Comparison of ENCODE assay signal across 8 cellular contexts in genomic region chr2:20050712-20051517, GRCh38. TPM values are rescaled to one million over a fixed set of nuclear protein-coding genes. Genes with fewer than 3 reads are reported as not detected.
A peak's percentile ranks its signal among the peaks of the same experiment; 100 is the strongest.
DNase-seq lines count a peak whose midpoint lies in the region; ATAC-seq and TF ChIP-seq lines count a peak whose summit lies in the region.

No MANE protein-coding gene starts in this region.

- peak overlapping the region; percentile 65 for H3K4me3 ChIP-seq in Jurkat, Clone E6-1 (ENCODE audit: low read length)
- H3K4me3 ChIP-seq in dorsolateral prefrontal cortex, result peak overlapping the region; percentile 49 to 96 (median 83)

- peaks cover 13% of the 10 kb centered on the region for H3K27me3 Mint-ChIP-seq in stimulated activated memory B cell treated with anti-CD40 and anti-IgM and Interleukin-4, amounts not matched to agents 10 μg/mL and 1 μg/mL and 100 μg/mL, for 72 hours

- H3K27ac Mint-ChIP-seq in stimulated activated memory B cell treated with anti-CD40 and anti-IgM and Interleukin-4, amounts not matched to agents 10 μg/mL and 1 μg/mL and 100 μg/mL, for 72 hours, result no peak overlapping the region

- peak overlapping the region; percentile 91 to 100 (median 99) for H3K27ac ChIP-seq in dorsolateral prefrontal cortex

- DNase-seq in NCI-H1436 (lab: John Stamatoyannopoulos, UW), result peak; percentile 29
- no peak for DNase-seq in NCI-H1436 treated with DMSO at 0.1 percent for 48 hours (lab: John Stamatoyannopoulos, UW)
- no peak for DNase-seq in Jurkat, Clone E6-1 (ENCODE audit: low read depth, low spot score)
- peak; percentile 64 for DNase-seq in SW480 (ENCODE audit: low spot score)
- peak in 9 of 10 donors; percentile 48 to 63 (median 54) for DNase-seq in dorsolateral prefrontal cortex
- peak; percentile 75 for DNase-seq in left lobe of liver (ENCODE audit: low spot score)

- no peaks in the 10 kb centered on the region for H3K36me3 Mint-ChIP-seq in stimulated activated memory B cell treated with anti-CD40 and anti-IgM and Interleukin-4, amounts not matched to agents 10 μg/mL and 1 μg/mL and 100 μg/mL, for 72 hours

- intact Hi-C loops in dorsolateral prefrontal cortex (cut with DNase I), result loop anchor here (2.0 to 5.0 kb wide), 4 partner anchors 60 to 1489 kb away; partner anchors contain the start of genes PUM2 (in 1 of the 2), RDH14 (in 1 of the 2), TTC32 (in 1 of the 2) and WDR35 (in 1 of the 2)

- no peaks in the 10 kb centered on the region for H3K9me3 Mint-ChIP-seq in stimulated activated memory B cell treated with anti-CD40 and anti-IgM and Interleukin-4, amounts not matched to agents 10 μg/mL and 1 μg/mL and 100 μg/mL, for 72 hours

- TF ChIP-seq CTCF in dorsolateral prefrontal cortex (IDR thresholded peaks at IDR 0.05 in 54 of 56, conservative IDR thresholded peaks at IDR 0.05 in 2 of 56; ENCODE audit: low read depth in 1 of 56, partially characterized antibody in 56 of 56), result peak in 32 of 56 donors; percentile 6 to 49 (median 28)

- ATAC-seq in GM21737 (IDR thresholded peaks at IDR 0.05; ENCODE audit: unreplicated experiment) (peak; percentile 29), left lobe of liver (peak; percentile 53)
- peak; percentile 59 for ATAC-seq in stimulated activated memory B cell treated with anti-CD40 and anti-IgM and Interleukin-4, amounts not matched to agents 10 μg/mL and 1 μg/mL and 100 μg/mL, for 72 hours

- H3K4me1 Mint-ChIP-seq in stimulated activated memory B cell treated with anti-CD40 and anti-IgM and Interleukin-4, amounts not matched to agents 10 μg/mL and 1 μg/mL and 100 μg/mL, for 72 hours, result peaks cover 19% of the 10 kb centered on the region

- no peak overlapping the region for H3K4me3 Mint-ChIP-seq in stimulated activated memory B cell treated with anti-CD40 and anti-IgM and Interleukin-4, amounts not matched to agents 10 μg/mL and 1 μg/mL and 100 μg/mL, for 72 hours

- no peaks in the 10 kb centered on the region for H3K27me3 ChIP-seq in dorsolateral prefrontal cortex

RNA-seq across cellular contexts. Expression of gene LAPTM4A, which starts 0.5 kb away (rescaled TPM):
- 42.2 TPM for polyA plus RNA-seq in Jurkat, Clone E6-1 (2012; ENCODE audit: insufficient read depth, insufficient read length)
- total RNA-seq in dorsolateral prefrontal cortex (100 to 1,000 TPM in 2 of 120 experiments, 10 to 100 TPM in 118; 41.8 to 105 (median 65.3) TPM), left lobe of liver (120 TPM)

RNA-seq across cellular contexts. Expression of gene MATN3, which starts 38.4 kb away (rescaled TPM):
- not detected for polyA plus RNA-seq in Jurkat, Clone E6-1 (2012; ENCODE audit: insufficient read depth, insufficient read length)
- total RNA-seq in dorsolateral prefrontal cortex (1 to 10 TPM in 115 of 120 experiments, under 1 TPM in 5; 0.34 to 9.2 (median 2.8) TPM), left lobe of liver (0.08 TPM)

Comparison
In these comparisons a context has a peak if more than half of its experiments do, and no peak if none do; other contexts are left out.
1. DNase-seq: peak in NCI-H1436 (single experiment), SW480 (single experiment), dorsolateral prefrontal cortex (9 of 10) and left lobe of liver (single experiment); none in NCI-H1436 treated with DMSO at 0.1 percent for 48 hours (single experiment) and Jurkat, Clone E6-1 (single experiment).
2. Peak in every context shown above with its lines, with median percentiles within 50 percentile points of each other: ATAC-seq.